ENCODE assay signal across 1 cellular context in the genomic region with DNA sequence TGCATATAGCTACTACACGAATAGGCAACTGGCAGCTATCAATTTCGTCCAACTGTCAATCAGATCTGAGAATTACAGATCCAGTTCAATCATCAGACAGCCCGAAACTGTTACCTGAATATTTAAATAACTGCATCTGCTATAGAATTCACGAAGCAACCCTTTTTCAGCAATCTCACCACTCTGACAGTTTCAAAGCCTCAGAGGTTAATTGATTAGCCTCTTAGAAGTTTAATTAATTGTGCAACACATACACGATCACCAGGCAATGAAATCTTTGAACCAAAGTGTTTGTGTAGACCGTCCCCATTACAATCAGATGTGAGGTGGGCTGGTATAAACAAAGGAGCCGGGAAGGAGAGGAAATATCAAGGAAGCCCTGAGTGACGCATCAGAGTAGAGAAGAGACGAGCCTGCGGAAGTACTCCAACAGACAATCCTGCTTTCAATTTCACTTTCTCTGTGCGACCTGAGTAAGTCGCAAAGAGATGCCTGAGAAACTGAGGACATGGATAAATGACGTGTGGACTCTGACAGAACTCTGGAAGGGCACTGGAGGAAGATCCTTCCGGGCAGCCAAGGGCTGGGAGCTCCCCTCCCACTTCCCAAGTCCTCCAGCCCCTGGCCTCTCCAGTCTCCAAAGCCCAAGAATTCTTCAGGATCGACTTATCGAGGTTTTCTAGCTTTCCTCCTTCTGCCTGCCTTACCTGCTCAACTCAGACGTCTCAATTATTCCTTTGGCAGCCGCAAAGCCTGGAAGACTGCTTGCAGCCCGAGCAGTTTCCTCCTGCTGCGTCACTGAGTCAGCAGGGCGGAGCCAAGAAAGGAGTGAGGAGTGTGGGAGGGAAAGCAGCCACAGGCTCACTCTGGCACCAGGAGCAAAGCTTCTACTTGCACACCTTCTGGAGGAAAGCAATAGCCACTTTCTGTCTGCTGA.
TF ChIP-seq lines count a peak whose summit lies in the region.

A gene with protein sequence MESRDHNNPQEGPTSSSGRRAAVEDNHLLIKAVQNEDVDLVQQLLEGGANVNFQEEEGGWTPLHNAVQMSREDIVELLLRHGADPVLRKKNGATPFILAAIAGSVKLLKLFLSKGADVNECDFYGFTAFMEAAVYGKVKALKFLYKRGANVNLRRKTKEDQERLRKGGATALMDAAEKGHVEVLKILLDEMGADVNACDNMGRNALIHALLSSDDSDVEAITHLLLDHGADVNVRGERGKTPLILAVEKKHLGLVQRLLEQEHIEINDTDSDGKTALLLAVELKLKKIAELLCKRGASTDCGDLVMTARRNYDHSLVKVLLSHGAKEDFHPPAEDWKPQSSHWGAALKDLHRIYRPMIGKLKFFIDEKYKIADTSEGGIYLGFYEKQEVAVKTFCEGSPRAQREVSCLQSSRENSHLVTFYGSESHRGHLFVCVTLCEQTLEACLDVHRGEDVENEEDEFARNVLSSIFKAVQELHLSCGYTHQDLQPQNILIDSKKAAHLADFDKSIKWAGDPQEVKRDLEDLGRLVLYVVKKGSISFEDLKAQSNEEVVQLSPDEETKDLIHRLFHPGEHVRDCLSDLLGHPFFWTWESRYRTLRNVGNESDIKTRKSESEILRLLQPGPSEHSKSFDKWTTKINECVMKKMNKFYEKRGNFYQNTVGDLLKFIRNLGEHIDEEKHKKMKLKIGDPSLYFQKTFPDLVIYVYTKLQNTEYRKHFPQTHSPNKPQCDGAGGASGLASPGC (minus strand): TSS at position 797 of the 937 bp plus-strand sequence. CDS start 2,450 bp downstream, outside the sequence.

TF ChIP-seq in HEK293, 187 proteins besides CTCF, POLR2A, EP300 and RAD21 (continued from another document):
- TF ChIP-seq ZNF600 (tag by site-specific recombination; IDR thresholded peaks at IDR 0.05): peak; percentile 59; the same call in 1 of the 2 replicates
- TF ChIP-seq, protein P1, sequence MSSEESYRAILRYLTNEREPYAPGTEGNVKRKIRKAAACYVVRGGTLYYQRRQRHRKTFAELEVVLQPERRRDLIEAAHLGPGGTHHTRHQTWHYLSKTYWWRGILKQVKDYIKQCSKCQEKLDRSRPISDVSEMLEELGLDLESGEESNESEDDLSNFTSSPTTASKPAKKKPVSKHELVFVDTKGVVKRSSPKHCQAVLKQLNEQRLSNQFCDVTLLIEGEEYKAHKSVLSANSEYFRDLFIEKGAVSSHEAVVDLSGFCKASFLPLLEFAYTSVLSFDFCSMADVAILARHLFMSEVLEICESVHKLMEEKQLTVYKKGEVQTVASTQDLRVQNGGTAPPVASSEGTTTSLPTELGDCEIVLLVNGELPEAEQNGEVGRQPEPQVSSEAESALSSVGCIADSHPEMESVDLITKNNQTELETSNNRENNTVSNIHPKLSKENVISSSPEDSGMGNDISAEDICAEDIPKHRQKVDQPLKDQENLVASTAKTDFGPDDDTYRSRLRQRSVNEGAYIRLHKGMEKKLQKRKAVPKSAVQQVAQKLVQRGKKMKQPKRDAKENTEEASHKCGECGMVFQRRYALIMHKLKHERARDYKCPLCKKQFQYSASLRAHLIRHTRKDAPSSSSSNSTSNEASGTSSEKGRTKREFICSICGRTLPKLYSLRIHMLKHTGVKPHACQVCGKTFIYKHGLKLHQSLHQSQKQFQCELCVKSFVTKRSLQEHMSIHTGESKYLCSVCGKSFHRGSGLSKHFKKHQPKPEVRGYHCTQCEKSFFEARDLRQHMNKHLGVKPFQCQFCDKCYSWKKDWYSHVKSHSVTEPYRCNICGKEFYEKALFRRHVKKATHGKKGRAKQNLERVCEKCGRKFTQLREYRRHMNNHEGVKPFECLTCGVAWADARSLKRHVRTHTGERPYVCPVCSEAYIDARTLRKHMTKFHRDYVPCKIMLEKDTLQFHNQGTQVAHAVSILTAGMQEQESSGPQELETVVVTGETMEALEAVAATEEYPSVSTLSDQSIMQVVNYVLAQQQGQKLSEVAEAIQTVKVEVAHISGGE (tag by site-specific recombination; conservative IDR thresholded peaks at IDR 0.05; ENCODE audit: low read depth): peak; percentile 42; the same call in 1 of the 2 replicates
- TF ChIP-seq, protein P2, sequence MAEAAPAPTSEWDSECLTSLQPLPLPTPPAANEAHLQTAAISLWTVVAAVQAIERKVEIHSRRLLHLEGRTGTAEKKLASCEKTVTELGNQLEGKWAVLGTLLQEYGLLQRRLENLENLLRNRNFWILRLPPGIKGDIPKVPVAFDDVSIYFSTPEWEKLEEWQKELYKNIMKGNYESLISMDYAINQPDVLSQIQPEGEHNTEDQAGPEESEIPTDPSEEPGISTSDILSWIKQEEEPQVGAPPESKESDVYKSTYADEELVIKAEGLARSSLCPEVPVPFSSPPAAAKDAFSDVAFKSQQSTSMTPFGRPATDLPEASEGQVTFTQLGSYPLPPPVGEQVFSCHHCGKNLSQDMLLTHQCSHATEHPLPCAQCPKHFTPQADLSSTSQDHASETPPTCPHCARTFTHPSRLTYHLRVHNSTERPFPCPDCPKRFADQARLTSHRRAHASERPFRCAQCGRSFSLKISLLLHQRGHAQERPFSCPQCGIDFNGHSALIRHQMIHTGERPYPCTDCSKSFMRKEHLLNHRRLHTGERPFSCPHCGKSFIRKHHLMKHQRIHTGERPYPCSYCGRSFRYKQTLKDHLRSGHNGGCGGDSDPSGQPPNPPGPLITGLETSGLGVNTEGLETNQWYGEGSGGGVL (tag by site-specific recombination; IDR thresholded peaks at IDR 0.05): no peak
- TF ChIP-seq, protein P3, sequence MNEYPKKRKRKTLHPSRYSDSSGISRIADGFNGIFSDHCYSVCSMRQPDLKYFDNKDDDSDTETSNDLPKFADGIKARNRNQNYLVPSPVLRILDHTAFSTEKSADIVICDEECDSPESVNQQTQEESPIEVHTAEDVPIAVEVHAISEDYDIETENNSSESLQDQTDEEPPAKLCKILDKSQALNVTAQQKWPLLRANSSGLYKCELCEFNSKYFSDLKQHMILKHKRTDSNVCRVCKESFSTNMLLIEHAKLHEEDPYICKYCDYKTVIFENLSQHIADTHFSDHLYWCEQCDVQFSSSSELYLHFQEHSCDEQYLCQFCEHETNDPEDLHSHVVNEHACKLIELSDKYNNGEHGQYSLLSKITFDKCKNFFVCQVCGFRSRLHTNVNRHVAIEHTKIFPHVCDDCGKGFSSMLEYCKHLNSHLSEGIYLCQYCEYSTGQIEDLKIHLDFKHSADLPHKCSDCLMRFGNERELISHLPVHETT (tag by site-specific recombination; IDR thresholded peaks at IDR 0.05): no peak
TF ChIP-seq in HEK293: peak in this region for 21.
